ENCODE assay signal across 8 cellular contexts in genomic region chr10:79826496-79827215, GRCh38. TPM values are rescaled to one million over a fixed set of nuclear protein-coding genes. Genes with fewer than 3 reads are reported as not detected.
DNase-seq lines count a peak whose midpoint lies in the region; ATAC-seq and TF ChIP-seq lines count a peak whose summit lies in the region.
"Not testable (repeated sequence)": the region's sequence is repeated elsewhere in the genome, so short reads cannot be mapped to it uniquely, and the experiment has no call there.

TSS of gene NUTM2E (plus strand) at chr10:79826739. CDS start at chr10:79841741, 15,002 bp downstream.

- peak in 1 of 2 donors; percentile 40 for TF ChIP-seq POLR2A in gastroesophageal sphincter (IDR thresholded peaks at IDR 0.05)

- not testable (repeated sequence) for H3K14ac ChIP-seq in neuronal stem cell (ENCODE audit: low read length)

- H3K4me3 ChIP-seq in H7 (ENCODE audit: insufficient read depth, low read depth, low read length) (peak within 1 kb of the TSS; percentile 53), gastroesophageal sphincter (peak within 1 kb of the TSS; percentile 62 to 95), neuronal stem cell (ENCODE audit: low read length in 2 of 2) (peak within 1 kb of the TSS; percentile 54 to 83)

- not testable (repeated sequence) for H3K4me1 ChIP-seq in ES-I3 (ENCODE audit: insufficient read depth, low read length); neuronal stem cell (ENCODE audit: control insufficient read depth in 2 of 2, insufficient read depth in 1 of 2, low read depth in 1 of 2, low read length in 2 of 2)
- peaks cover 0 to 16% (median 0%) of the 10 kb centered on the region in 3 donors for H3K4me1 ChIP-seq in gastroesophageal sphincter

- H2BK12ac ChIP-seq in neuronal stem cell (ENCODE audit: low read length) = not testable (repeated sequence)

- not testable (repeated sequence) for H3K4ac ChIP-seq in neuronal stem cell (ENCODE audit: low read length)

- peak within 1 kb of the TSS; percentile 88 for H2AFZ ChIP-seq in neuronal stem cell (ENCODE audit: low read length)

- H2BK15ac ChIP-seq in neuronal stem cell (ENCODE audit: low read length) = not testable (repeated sequence)

- H3K79me1 ChIP-seq in neuronal stem cell (ENCODE audit: low read depth, low read length) = not testable (repeated sequence)

- not testable (repeated sequence) for H3K23ac ChIP-seq in neuronal stem cell (ENCODE audit: low read depth, low read length, poor library complexity)

- no CpG with 5 or more reads among the region's 78 CpGs for WGBS in gastroesophageal sphincter (ENCODE audit: low coverage in 1 of 2), 2 donors
- WGBS in neuronal stem cell (ENCODE audit: extremely low coverage in 2 of 2, insufficient read length in 2 of 2, insufficient replicate concordance in 1 of 2), 2 donors = no CpG with 5 or more reads among the region's 78 CpGs

- not testable (repeated sequence) for TF ChIP-seq EP300 in gastroesophageal sphincter (IDR thresholded peaks at IDR 0.05)

- peak; percentile 99 for ATAC-seq in gastroesophageal sphincter
- ATAC-seq in stimulated activated naive CD8-positive, alpha-beta T cell treated with anti-CD3 and anti-CD28 coated beads, Interleukin-15, Interleukin-2, amounts not matched to agents 100 U/mL and 50 U/mL, for 24 hours = peak; percentile 93

- not testable (repeated sequence) for H3K27me3 ChIP-seq in H7 (ENCODE audit: control insufficient read depth, insufficient read depth, low read length); gastroesophageal sphincter; neuronal stem cell (ENCODE audit: control insufficient read depth in 3 of 3, insufficient read depth in 3 of 3, low read depth in 1 of 3, low read length in 3 of 3)

- not testable (repeated sequence) for H4K91ac ChIP-seq in neuronal stem cell (ENCODE audit: low read depth, low read length, poor library complexity)

- not testable (repeated sequence) for H2BK120ac ChIP-seq in neuronal stem cell (ENCODE audit: low read depth, low read length)

- H3K4me2 ChIP-seq in neuronal stem cell (ENCODE audit: insufficient read depth, low read length, poor library complexity, severe bottlenecking) = peak within 1 kb of the TSS; percentile 33

- not testable (repeated sequence) for TF ChIP-seq CTCF in gastroesophageal sphincter (IDR thresholded peaks at IDR 0.05)

- not testable (repeated sequence) for H3K36me3 ChIP-seq in ES-I3 (ENCODE audit: insufficient read depth, low read length); H7 (replicated peaks; ENCODE audit: control insufficient read depth, insufficient read depth, low read length); KOPT-K1 (ENCODE audit: insufficient read depth, low read length); gastroesophageal sphincter; neuronal stem cell (replicated peaks in 1 of 2; ENCODE audit: control insufficient read depth in 2 of 2, insufficient read depth in 2 of 2, low read length in 2 of 2)

- peak; percentile 77 for DNase-seq in H7
- DNase-seq in SK-N-DZ (ENCODE audit: low spot score) = peak; percentile 79
- peak; percentile 73 for DNase-seq in activated naive CD4-positive, alpha-beta T cell treated with anti-CD3 and anti-CD28 coated beads, Interleukin-2, amount 50 U/mL, for 16 hours
- DNase-seq in neuronal stem cell (ENCODE audit: low spot score) = peak; percentile 57
- peak; percentile 72 for DNase-seq in stimulated activated naive CD8-positive, alpha-beta T cell treated with anti-CD3 and anti-CD28 coated beads, Interleukin-15, Interleukin-2, amounts not matched to agents 100 U/mL and 50 U/mL, for 24 hours

- H3K27ac ChIP-seq in KOPT-K1 (ENCODE audit: low read depth, low read length, poor library complexity, severe bottlenecking) (peak within 1 kb of the TSS; percentile 47), gastroesophageal sphincter (peak within 1 kb of the TSS; percentile 87 to 95 (median 92)), neuronal stem cell (replicated peaks; ENCODE audit: low read length) (peak within 1 kb of the TSS; percentile 89)

- not testable (repeated sequence) for H2BK5ac ChIP-seq in neuronal stem cell (ENCODE audit: low read length)

- not testable (repeated sequence) for H3K9me3 ChIP-seq in ES-I3 (ENCODE audit: control insufficient read depth, insufficient read depth, low read length); KOPT-K1 (ENCODE audit: insufficient read depth, low read length, poor library complexity, severe bottlenecking); gastroesophageal sphincter; neuronal stem cell (replicated peaks in 1 of 2; ENCODE audit: control insufficient read depth in 2 of 2, insufficient read depth in 1 of 2, low read depth in 1 of 2, low read length in 2 of 2)

- not testable (repeated sequence) for H4K8ac ChIP-seq in neuronal stem cell (ENCODE audit: low read depth, low read length)

- H2AK5ac ChIP-seq in neuronal stem cell (ENCODE audit: low read depth, low read length) = not testable (repeated sequence)

- H3K9ac ChIP-seq in ES-I3 (ENCODE audit: low read depth, low read length) (peak within 1 kb of the TSS; percentile 44; the same call in 1 of the 2 replicates), neuronal stem cell (ENCODE audit: low read depth, low read length, poor library complexity) (peak within 1 kb of the TSS; percentile 70)

- peak within 1 kb of the TSS; percentile 89 for H3K18ac ChIP-seq in neuronal stem cell (ENCODE audit: low read length)

RNA-seq across cellular contexts. Expression of gene NUTM2E, which starts in this region (rescaled TPM):
- total RNA-seq in H7 (2014; rRNA removed; shearing (Covaris generic)) = 0.10 and 0.15 TPM in 2 replicates
- not detected in 2 replicates for polyA plus RNA-seq in SK-N-DZ (2014; cell fraction: cytosol; rRNA removed)
- polyA plus RNA-seq in SK-N-DZ (2014; cell fraction: nucleus; rRNA removed) = not detected in 2 replicates
- total RNA-seq in gastroesophageal sphincter = under 1 TPM in 1 of 4 donors, not detected in 3; 0.39 TPM
- polyA plus RNA-seq in neuronal stem cell (2013, experiment 1 of 2) = 0.03 TPM
- polyA plus RNA-seq in neuronal stem cell (2013, experiment 2 of 2) = 0.01 TPM

Comparison
In these comparisons a context has a peak if more than half of its experiments do, and no peak if none do; other contexts are left out.
1. Peak in every context shown above with its lines: DNase-seq, ATAC-seq, H3K4me3 ChIP-seq and H3K27ac ChIP-seq.
2. Peak in DNase-seq and H3K4me3 ChIP-seq in H7; RNA of the gene not detected or under 1 TPM.
3. Peak in ATAC-seq, H3K4me3 ChIP-seq and H3K27ac ChIP-seq in gastroesophageal sphincter; RNA of the gene not detected or under 1 TPM.